ENCODE assay signal across 14 cellular contexts in the genomic region with DNA sequence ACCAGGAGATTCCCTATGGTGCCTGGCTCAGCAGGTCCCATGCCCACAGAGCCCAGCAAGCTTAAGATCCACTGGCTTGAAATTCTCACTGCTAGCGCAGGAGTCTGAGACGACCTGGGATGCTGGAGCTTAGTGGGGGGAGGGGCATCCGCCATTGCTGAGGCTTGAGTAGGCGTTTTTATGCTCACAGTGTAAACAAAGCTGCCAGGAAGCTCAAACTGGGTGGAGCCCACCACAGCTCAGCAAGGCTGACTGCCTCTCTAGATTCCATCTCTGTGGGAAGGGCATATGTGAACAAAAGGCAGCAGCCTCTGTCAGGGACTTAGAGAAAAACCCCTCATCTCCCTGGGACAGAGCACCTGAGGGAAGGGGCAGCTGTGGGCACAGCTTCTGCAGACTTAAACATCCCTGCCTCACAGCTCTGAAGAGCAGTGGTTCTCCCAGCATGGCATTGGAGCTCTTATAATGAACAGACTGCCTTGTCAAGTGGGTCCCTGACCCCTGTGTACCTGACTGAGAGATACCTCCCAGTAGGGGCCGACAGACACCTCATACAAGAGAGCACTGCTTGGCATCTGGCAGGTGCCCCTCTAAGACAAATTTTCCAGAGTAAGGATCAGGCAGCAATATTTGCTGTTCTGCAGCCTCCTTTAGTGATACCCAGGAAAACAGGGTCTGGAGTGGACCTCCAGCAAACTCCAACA.
DNase-seq lines count a peak whose midpoint lies in the region; ATAC-seq, FAIRE-seq and TF ChIP-seq lines count a peak whose summit lies in the region.
"Had no signal": no experiment of that assay in that cellular context is flagged by ENCODE, and none has a peak within 500 bp of the region (broad histone marks: within the 10 kb centered on the region; RNA-seq: fewer than 3 reads in every experiment).

No MANE protein-coding gene starts in this region.

- no peaks in the 10 kb centered on the region for H3K9me3 ChIP-seq in iPS-18c (ENCODE audit: control insufficient read depth, insufficient read depth, low read length)
- H3K9me3 ChIP-seq: body of pancreas, thyroid gland had no signal

- FAIRE-seq in GM12892 (lab: Jason Lieb, UNC), result no peak
- FAIRE-seq: islet of Langerhans had no signal

- H3K36me3 Mint-ChIP-seq in activated CD4-positive, alpha-beta T cell treated with anti-CD3 and anti-CD28 coated beads, Interleukin-2, amount 10 ng/mL, durations not matched to agents 7 days and 5 days (ENCODE audit: low read depth), result no peaks in the 10 kb centered on the region
- peaks cover 9 to 26% of the 10 kb centered on the region in 2 donors for H3K36me3 Mint-ChIP-seq in stimulated activated naive B cell treated with anti-CD40 and anti-IgM and Interleukin-4, amounts not matched to agents 10 μg/mL and 1 μg/mL and 100 μg/mL, for 72 hours
- H3K36me3 Mint-ChIP-seq in T-helper 2 cell treated with Interferon-gamma antibody and Interleukin-4, amounts not matched to agents 5 μg/mL and 100 μg/mL, for 36 hours (ENCODE audit: low read depth), result no peaks in the 10 kb centered on the region

- H3K27me3 Mint-ChIP-seq in activated CD4-positive, alpha-beta T cell treated with anti-CD3 and anti-CD28 coated beads, Interleukin-2, amount 10 ng/mL, durations not matched to agents 7 days and 5 days, result no peaks in the 10 kb centered on the region
- no peaks in the 10 kb centered on the region for H3K27me3 Mint-ChIP-seq in stimulated activated naive B cell treated with anti-CD40 and anti-IgM and Interleukin-4, amounts not matched to agents 10 μg/mL and 1 μg/mL and 100 μg/mL, for 72 hours
- H3K27me3 Mint-ChIP-seq in T-helper 2 cell treated with Interferon-gamma antibody and Interleukin-4, amounts not matched to agents 5 μg/mL and 100 μg/mL, for 36 hours (ENCODE audit: low read depth), result no peaks in the 10 kb centered on the region

- ATAC-seq in stimulated activated naive B cell treated with anti-CD40 and anti-IgM and Interleukin-4, amounts not matched to agents 10 μg/mL and 1 μg/mL and 100 μg/mL, for 72 hours (replicated peaks), result peak in 1 of 2 donors; percentile 24
- no peak for ATAC-seq in HG03521 (IDR thresholded peaks at IDR 0.05; ENCODE audit: unreplicated experiment)
- ATAC-seq: body of pancreas, psoas muscle had no signal

- peak; percentile 6 for DNase-seq in activated CD4-positive, alpha-beta T cell treated with anti-CD3 and anti-CD28 coated beads, Interleukin-2, amount 10 ng/mL, durations not matched to agents 7 days and 5 days
- no peak for DNase-seq in activated CD4-positive, alpha-beta T cell treated with anti-CD3 and anti-CD28 coated beads, Interleukin-2, amount 50 U/mL, for 1 hour
- peak; percentile 6 for DNase-seq in T1000 (lab: John Stamatoyannopoulos, UW)
- DNase-seq in stimulated activated naive B cell treated with anti-CD40 and anti-IgM and Interleukin-4, amounts not matched to agents 10 μg/mL and 1 μg/mL and 100 μg/mL, for 72 hours, result no peak
- DNase-seq in GM12892 (ENCODE audit: insufficient read length), result no peak
- DNase-seq in T-helper 2 cell treated with Interferon-gamma antibody and Interleukin-4, amounts not matched to agents 5 μg/mL and 100 μg/mL, for 36 hours (ENCODE audit: low spot score), result no peak
- DNase-seq: activated effector memory CD4-positive, alpha-beta T cell treated with anti-CD3 and anti-CD28 coated beads, Interleukin-2, amount 50 U/mL, for 16 hours; body of pancreas; NCI-H226; psoas muscle; thyroid gland had no signal

- no peaks in the 10 kb centered on the region for H3K4me1 Mint-ChIP-seq in activated CD4-positive, alpha-beta T cell treated with anti-CD3 and anti-CD28 coated beads, Interleukin-2, amount 10 ng/mL, durations not matched to agents 7 days and 5 days
- peaks cover 58 to 81% of the 10 kb centered on the region in 2 donors for H3K4me1 Mint-ChIP-seq in stimulated activated naive B cell treated with anti-CD40 and anti-IgM and Interleukin-4, amounts not matched to agents 10 μg/mL and 1 μg/mL and 100 μg/mL, for 72 hours
- H3K4me1 Mint-ChIP-seq in T-helper 2 cell treated with Interferon-gamma antibody and Interleukin-4, amounts not matched to agents 5 μg/mL and 100 μg/mL, for 36 hours (ENCODE audit: low read depth), result no peaks in the 10 kb centered on the region

- H3K27ac Mint-ChIP-seq in activated CD4-positive, alpha-beta T cell treated with anti-CD3 and anti-CD28 coated beads, Interleukin-2, amount 10 ng/mL, durations not matched to agents 7 days and 5 days, result no peak overlapping the region
- H3K27ac Mint-ChIP-seq in stimulated activated naive B cell treated with anti-CD40 and anti-IgM and Interleukin-4, amounts not matched to agents 10 μg/mL and 1 μg/mL and 100 μg/mL, for 72 hours, result peak overlapping the region; percentile 51
- no peak overlapping the region for H3K27ac Mint-ChIP-seq in T-helper 2 cell treated with Interferon-gamma antibody and Interleukin-4, amounts not matched to agents 5 μg/mL and 100 μg/mL, for 36 hours

- H3K4me3 ChIP-seq in iPS-18c (ENCODE audit: insufficient read depth, low read depth, low read length), result 0 out of 2 replicates have a peak overlapping the region, but pooled peaks have one; percentile 20
- H3K4me3 ChIP-seq: body of pancreas, psoas muscle, thyroid gland had no signal

- POLR2A ChIA-PET in activated CD4-positive, alpha-beta T cell treated with anti-CD3 and anti-CD28 coated beads, Interleukin-2, amount 10 ng/mL, durations not matched to agents 7 days and 5 days (lab: Charles Lee), result no interaction called here

- H3K9me3 Mint-ChIP-seq in activated CD4-positive, alpha-beta T cell treated with anti-CD3 and anti-CD28 coated beads, Interleukin-2, amount 10 ng/mL, durations not matched to agents 7 days and 5 days, result peaks cover 2% of the 10 kb centered on the region
- H3K9me3 Mint-ChIP-seq in stimulated activated naive B cell treated with anti-CD40 and anti-IgM and Interleukin-4, amounts not matched to agents 10 μg/mL and 1 μg/mL and 100 μg/mL, for 72 hours, result peaks cover 17% of the 10 kb centered on the region in 2 donors
- H3K9me3 Mint-ChIP-seq in T-helper 2 cell treated with Interferon-gamma antibody and Interleukin-4, amounts not matched to agents 5 μg/mL and 100 μg/mL, for 36 hours, result no peaks in the 10 kb centered on the region

- no peak overlapping the region for H3K4me3 Mint-ChIP-seq in activated CD4-positive, alpha-beta T cell treated with anti-CD3 and anti-CD28 coated beads, Interleukin-2, amount 10 ng/mL, durations not matched to agents 7 days and 5 days
- no peak overlapping the region for H3K4me3 Mint-ChIP-seq in stimulated activated naive B cell treated with anti-CD40 and anti-IgM and Interleukin-4, amounts not matched to agents 10 μg/mL and 1 μg/mL and 100 μg/mL, for 72 hours
- no peak overlapping the region for H3K4me3 Mint-ChIP-seq in T-helper 2 cell treated with Interferon-gamma antibody and Interleukin-4, amounts not matched to agents 5 μg/mL and 100 μg/mL, for 36 hours

- CTCF ChIA-PET in activated CD4-positive, alpha-beta T cell treated with anti-CD3 and anti-CD28 coated beads, Interleukin-2, amount 10 ng/mL, durations not matched to agents 7 days and 5 days (lab: Charles Lee), result interaction anchor here (0.5 kb wide), 1 partner anchor 575 kb away, joined by 7 read pairs; no protein-coding TSS in a partner anchor

- TF ChIP-seq POLR2A in GM12892 (IDR thresholded peaks at IDR 0.05; ENCODE audit: low read depth, low read length), result no peak

Comparison
In these comparisons a context has a peak if more than half of its experiments do, and no peak if none do; other contexts are left out.
1. DNase-seq: peak in activated CD4-positive, alpha-beta T cell treated with anti-CD3 and anti-CD28 coated beads, Interleukin-2, amount 10 ng/mL, durations not matched to agents 7 days and 5 days (single experiment) and T1000 (single experiment); none in activated CD4-positive, alpha-beta T cell treated with anti-CD3 and anti-CD28 coated beads, Interleukin-2, amount 50 U/mL, for 1 hour (single experiment), stimulated activated naive B cell treated with anti-CD40 and anti-IgM and Interleukin-4, amounts not matched to agents 10 μg/mL and 1 μg/mL and 100 μg/mL, for 72 hours (single experiment), GM12892 (single experiment) and T-helper 2 cell treated with Interferon-gamma antibody and Interleukin-4, amounts not matched to agents 5 μg/mL and 100 μg/mL, for 36 hours (single experiment).